20 cellular contexts compared by ENCODE assay signal in the genomic region with DNA sequence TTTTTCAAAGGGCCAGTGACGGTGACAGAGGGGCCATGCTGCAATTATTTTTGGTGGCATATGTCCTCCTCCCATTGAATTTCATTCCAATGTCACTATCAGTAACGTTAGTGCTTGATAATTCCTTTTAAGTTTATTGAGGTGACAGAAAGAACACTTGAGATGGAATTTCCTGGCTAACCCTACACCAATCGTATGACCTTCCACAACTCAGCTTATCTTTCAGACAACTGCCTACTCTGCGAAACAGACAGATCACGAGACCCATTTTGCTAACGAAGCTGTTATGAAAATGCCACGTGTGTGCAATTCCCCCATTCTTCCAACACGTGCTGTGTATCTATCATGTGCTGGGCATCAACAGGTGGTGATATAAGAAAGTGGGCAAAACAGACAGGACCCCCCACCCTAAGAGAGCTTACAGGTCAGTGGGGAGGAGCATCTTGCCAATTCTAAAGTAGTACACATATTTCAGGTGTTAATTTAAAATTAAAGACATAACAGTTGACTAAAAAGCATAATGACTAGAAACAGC.
"Had no signal": no experiment of that assay in that cellular context is flagged by ENCODE, and none has a peak within 500 bp of the region (broad histone marks: within the 10 kb centered on the region; RNA-seq: fewer than 3 reads in every experiment).

No MANE protein-coding gene starts in this region.

- H3K27me3 ChIP-seq: esophagus muscularis mucosa, right lobe of liver, tibial artery, uterus had no signal

- H3K4me1 ChIP-seq: esophagus muscularis mucosa, prostate gland, right lobe of liver, tibial artery, uterus had no signal

- DNase-seq: activated gamma-delta T cell; amygdala; cortex of kidney; effector CD4-positive, alpha-beta T cell; hippocampal formation; kidney; mesenchymal stem cell; right lobe of liver; SHP77; SK-N-SH; T-cell; T1000; tibial artery; uterus had no signal

- H3K9me3 Mint-ChIP-seq: brain, neural crest cell, T-cell had no signal

- H3K36me3 ChIP-seq: prostate gland, uterus had no signal

- H3K27me3 Mint-ChIP-seq: brain, T-cell had no signal

- H3K9me3 ChIP-seq: esophagus muscularis mucosa, prostate gland, right lobe of liver, SK-N-SH, tibial artery, uterus had no signal

- H3K4me1 Mint-ChIP-seq: neural crest cell had no signal

- ATAC-seq: activated CD4-positive, CD25-positive, alpha-beta regulatory T cell treated with anti-CD3 and anti-CD28 coated beads, Interleukin-2, amount 50 U/mL, for 24 hours; T-cell had no signal

- H3K4me3 ChIP-seq: esophagus muscularis mucosa, prostate gland, right lobe of liver, smooth muscle cell, tibial artery, uterus had no signal

- H3K4me3 Mint-ChIP-seq: brain, neural crest cell had no signal

- H3K27ac ChIP-seq: esophagus muscularis mucosa, prostate gland, right lobe of liver, tibial artery, uterus had no signal
